ENCODE assay signal across 9 cellular contexts in the genomic region with DNA sequence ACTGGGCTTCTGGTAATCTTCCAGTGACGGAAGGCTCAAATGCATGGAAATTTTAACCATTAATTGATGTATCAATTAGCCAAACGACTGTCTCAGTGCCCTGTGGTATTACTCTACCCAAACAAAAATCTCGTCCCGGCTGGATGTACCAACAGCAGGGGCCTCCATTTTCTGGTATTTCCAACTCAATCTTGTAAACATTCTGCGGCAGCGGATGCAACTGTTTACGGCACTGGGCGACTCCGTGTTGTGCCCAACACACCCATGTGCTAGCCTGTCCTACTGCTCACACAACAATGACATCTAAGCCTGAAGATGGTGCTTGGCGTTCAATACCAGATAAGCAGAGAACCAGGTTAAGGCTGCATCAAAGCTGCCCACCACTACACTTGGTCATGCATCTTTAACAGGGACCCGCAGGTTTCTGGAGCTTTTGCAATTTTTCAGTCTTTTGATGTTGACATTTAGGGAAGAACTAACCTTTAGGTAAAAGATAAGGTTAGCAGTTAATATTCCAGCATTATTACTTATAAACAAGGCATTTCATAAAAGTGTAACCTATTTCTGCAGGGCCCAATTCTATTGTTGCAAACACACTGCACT. TPM values are rescaled to one million over a fixed set of nuclear protein-coding genes. Genes with fewer than 3 reads are reported as not detected.
DNase-seq lines count a peak whose midpoint lies in the region; ATAC-seq and TF ChIP-seq lines count a peak whose summit lies in the region.
"Had no signal": no experiment of that assay in that cellular context is flagged by ENCODE, and none has a peak within 500 bp of the region (broad histone marks: within the 10 kb centered on the region; RNA-seq: fewer than 3 reads in every experiment).

No MANE protein-coding gene starts in this region.

- no peak for TF ChIP-seq CTCF in endothelial cell (IDR thresholded peaks at IDR 0.05; ENCODE audit: unreplicated experiment)

- no peaks in the 10 kb centered on the region for H3K9me3 ChIP-seq in NT2/D1 (ENCODE audit: insufficient read depth, low read length)
- no peaks in the 10 kb centered on the region for H3K9me3 ChIP-seq in trophoblast cell (ENCODE audit: insufficient read depth, low read depth, low read length)

- H2BK5ac ChIP-seq in trophoblast cell (ENCODE audit: low read depth, low read length, poor library complexity): no peak overlapping the region

- no peak overlapping the region for H3K4ac ChIP-seq in trophoblast cell (ENCODE audit: low read depth, low read length)

- ATAC-seq in stimulated activated memory B cell treated with anti-CD40 and anti-IgM and Interleukin-4, amounts not matched to agents 10 μg/mL and 1 μg/mL and 100 μg/mL, for 72 hours: no peak
- no peak for ATAC-seq in HG03457 (IDR thresholded peaks at IDR 0.05; ENCODE audit: unreplicated experiment)

- H3K36me3 Mint-ChIP-seq in endothelial cell (ENCODE audit: low read depth, unreplicated experiment): no peaks in the 10 kb centered on the region
- H3K36me3 Mint-ChIP-seq in stimulated activated memory B cell treated with anti-CD40 and anti-IgM and Interleukin-4, amounts not matched to agents 10 μg/mL and 1 μg/mL and 100 μg/mL, for 72 hours: no peaks in the 10 kb centered on the region
- H3K36me3 Mint-ChIP-seq: activated naive CD8-positive, alpha-beta T cell treated with anti-CD3 and anti-CD28 coated beads, Interleukin-2, amount 10 ng/mL, durations not matched to agents 7 days and 5 days had no signal

- H2BK12ac ChIP-seq in trophoblast cell (ENCODE audit: low read length): no peak overlapping the region

- H3K4me1 ChIP-seq in NT2/D1 (ENCODE audit: insufficient read depth, insufficient read length) (peaks cover 4% of the 10 kb centered on the region), trophoblast cell (ENCODE audit: control insufficient read depth in 1 of 2, insufficient read depth in 2 of 2, low read length in 2 of 2) (peaks cover 0 to 8% of the 10 kb centered on the region in 2 experiments)

- DNase-seq in H7 (peak; percentile 8), NT2/D1 (ENCODE audit: low read depth, low spot score) (no peak), endothelial cell (ENCODE audit: low spot score) (no peak), trophoblast cell (peak in 1 of 2 donors; percentile 66), NCI-H1436 (lab: John Stamatoyannopoulos, UW) (no peak)
- DNase-seq: activated naive CD8-positive, alpha-beta T cell treated with anti-CD3 and anti-CD28 coated beads, Interleukin-2, amount 10 ng/mL, durations not matched to agents 7 days and 5 days; NCI-H1930 had no signal

- H3K9me3 Mint-ChIP-seq in endothelial cell (ENCODE audit: unreplicated experiment): no peaks in the 10 kb centered on the region
- H3K9me3 Mint-ChIP-seq in stimulated activated memory B cell treated with anti-CD40 and anti-IgM and Interleukin-4, amounts not matched to agents 10 μg/mL and 1 μg/mL and 100 μg/mL, for 72 hours: no peaks in the 10 kb centered on the region
- H3K9me3 Mint-ChIP-seq: activated naive CD8-positive, alpha-beta T cell treated with anti-CD3 and anti-CD28 coated beads, Interleukin-2, amount 10 ng/mL, durations not matched to agents 7 days and 5 days had no signal

- peaks cover 7% of the 10 kb centered on the region for H3K79me1 ChIP-seq in trophoblast cell (ENCODE audit: low read length)

- no peak overlapping the region for H3K18ac ChIP-seq in trophoblast cell (ENCODE audit: low read length)

- no peak overlapping the region for H3K14ac ChIP-seq in trophoblast cell (ENCODE audit: low read length)

- H3K9ac ChIP-seq in NT2/D1 (ENCODE audit: insufficient read length, low read depth) (no peak overlapping the region), trophoblast cell (ENCODE audit: low read length) (no peak overlapping the region)

- peak overlapping the region; percentile 89 for H3K4me3 Mint-ChIP-seq in endothelial cell (ENCODE audit: unreplicated experiment)
- no peak overlapping the region for H3K4me3 Mint-ChIP-seq in stimulated activated memory B cell treated with anti-CD40 and anti-IgM and Interleukin-4, amounts not matched to agents 10 μg/mL and 1 μg/mL and 100 μg/mL, for 72 hours

- peak overlapping the region; percentile 78 for H3K4me2 ChIP-seq in trophoblast cell (ENCODE audit: low read length)

- peaks cover 2% of the 10 kb centered on the region for H3K79me2 ChIP-seq in trophoblast cell (ENCODE audit: control insufficient read depth, insufficient read depth, low read length, poor library complexity)

- no peak overlapping the region for H2AK5ac ChIP-seq in trophoblast cell (ENCODE audit: low read length)

- H3K27me3 Mint-ChIP-seq in endothelial cell (ENCODE audit: unreplicated experiment): peaks cover 10% of the 10 kb centered on the region
- H3K27me3 Mint-ChIP-seq in stimulated activated memory B cell treated with anti-CD40 and anti-IgM and Interleukin-4, amounts not matched to agents 10 μg/mL and 1 μg/mL and 100 μg/mL, for 72 hours: peaks cover 55% of the 10 kb centered on the region

- no peak overlapping the region for H2AFZ ChIP-seq in trophoblast cell (ENCODE audit: insufficient read depth, low read length, poor library complexity)

- no peak overlapping the region for H4K91ac ChIP-seq in trophoblast cell (ENCODE audit: low read depth, low read length)

- no peaks in the 10 kb centered on the region for H3K36me3 ChIP-seq in H7 (replicated peaks; ENCODE audit: control insufficient read depth, insufficient read depth, low read length)
- H3K36me3 ChIP-seq in NT2/D1 (ENCODE audit: insufficient read depth, insufficient read length, low read length): no peaks in the 10 kb centered on the region
- H3K36me3 ChIP-seq in trophoblast cell (ENCODE audit: control insufficient read depth in 1 of 2, insufficient read depth in 2 of 2, low read length in 2 of 2): no peaks in the 10 kb centered on the region

- no CpG with 5 or more reads among the region's 11 CpGs for WGBS in trophoblast cell (ENCODE audit: extremely low coverage, insufficient coverage, insufficient read length)

- peaks cover 4% of the 10 kb centered on the region; the same call in 1 of the 2 replicates for H3K27me3 ChIP-seq in H7 (ENCODE audit: control insufficient read depth, insufficient read depth, low read length)
- H3K27me3 ChIP-seq in NT2/D1 (ENCODE audit: insufficient read depth, insufficient read length): peaks cover 9% of the 10 kb centered on the region
- H3K27me3 ChIP-seq in trophoblast cell (ENCODE audit: insufficient read depth, low read length): no peaks in the 10 kb centered on the region

- no peak overlapping the region for H2BK120ac ChIP-seq in trophoblast cell (ENCODE audit: insufficient read depth, low read length, poor library complexity)

- peaks cover 5% of the 10 kb centered on the region for H3K4me1 Mint-ChIP-seq in endothelial cell (ENCODE audit: unreplicated experiment)
- H3K4me1 Mint-ChIP-seq in stimulated activated memory B cell treated with anti-CD40 and anti-IgM and Interleukin-4, amounts not matched to agents 10 μg/mL and 1 μg/mL and 100 μg/mL, for 72 hours: peaks cover 6% of the 10 kb centered on the region

- peak overlapping the region; percentile 69 for H3K4me3 ChIP-seq in H7 (ENCODE audit: insufficient read depth, low read depth, low read length)
- peak overlapping the region; percentile 69 for H3K4me3 ChIP-seq in NT2/D1 (ENCODE audit: insufficient read length, low read depth)
- no peak overlapping the region for H3K4me3 ChIP-seq in trophoblast cell (ENCODE audit: low read depth, low read length)

- no peak overlapping the region for H3K27ac ChIP-seq in trophoblast cell (ENCODE audit: low read depth, low read length)

- H3K27ac Mint-ChIP-seq in endothelial cell (ENCODE audit: unreplicated experiment): peak overlapping the region; percentile 36
- H3K27ac Mint-ChIP-seq in stimulated activated memory B cell treated with anti-CD40 and anti-IgM and Interleukin-4, amounts not matched to agents 10 μg/mL and 1 μg/mL and 100 μg/mL, for 72 hours: no peak overlapping the region
- H3K27ac Mint-ChIP-seq: activated naive CD8-positive, alpha-beta T cell treated with anti-CD3 and anti-CD28 coated beads, Interleukin-2, amount 10 ng/mL, durations not matched to agents 7 days and 5 days had no signal

- H4K12ac ChIP-seq in trophoblast cell (ENCODE audit: low read depth, low read length): no peak overlapping the region

- H4K8ac ChIP-seq in trophoblast cell (ENCODE audit: low read depth, low read length): no peak overlapping the region

- H3K23ac ChIP-seq in trophoblast cell (ENCODE audit: low read length): no peak overlapping the region

RNA-seq across cellular contexts. Expression of gene FAXC, which starts 1.2 kb away (rescaled TPM):
- 4.7 and 7.4 TPM in 2 replicates for total RNA-seq in H7 (2014; rRNA removed; shearing (Covaris generic))
- total RNA-seq in endothelial cell (ENCODE audit: unreplicated experiment): 2.2 TPM
- polyA plus RNA-seq in trophoblast cell (2013): 5.0 and 5.4 TPM in 2 replicates
- total RNA-seq: activated naive CD8-positive, alpha-beta T cell treated with anti-CD3 and anti-CD28 coated beads, Interleukin-2, amount 10 ng/mL, durations not matched to agents 7 days and 5 days had no signal

RNA-seq across cellular contexts. Expression of gene COQ3, which starts 45.7 kb away (rescaled TPM):
- total RNA-seq in H7 (2014; rRNA removed; shearing (Covaris generic)): 10.1 and 11.7 TPM in 2 replicates
- total RNA-seq in endothelial cell (ENCODE audit: unreplicated experiment): 2.9 TPM
- polyA plus RNA-seq in trophoblast cell (2013): 4.8 and 5.5 TPM in 2 replicates
